18 cellular contexts compared by ENCODE assay signal in genomic region chr20:35714127-35714526, GRCh38. TPM values are rescaled to one million over a fixed set of nuclear protein-coding genes. Genes with fewer than 3 reads are reported as not detected.
DNase-seq lines count a peak whose midpoint lies in the region; ATAC-seq, FAIRE-seq and TF ChIP-seq lines count a peak whose summit lies in the region.
"Had no signal": no experiment of that assay in that cellular context is flagged by ENCODE, and none has a peak within 500 bp of the region (broad histone marks: within the 10 kb centered on the region; RNA-seq: fewer than 3 reads in every experiment).

No MANE protein-coding gene starts in this region.

- no TSS peak for BruUV-seq in GM12878 (replicated peaks; lab: Mats Ljungman, UMichigan)

- H3K9me3 Mint-ChIP-seq in activated T-cell treated with anti-CD3 and anti-CD28 coated beads, Interleukin-2, amount 50 U/mL, for 24 hours = no peaks in the 10 kb centered on the region
- H3K9me3 Mint-ChIP-seq in activated naive CD4-positive, alpha-beta T cell treated with anti-CD3 and anti-CD28 coated beads, Interleukin-2, amount 50 U/mL, for 72 hours = no peaks in the 10 kb centered on the region

- H3K36me3 ChIP-seq in GM12878 (ENCODE audit: control insufficient read depth in 2 of 2, insufficient read depth in 2 of 2, low read length in 1 of 2) (peaks cover 23 to 59% of the 10 kb centered on the region in 2 experiments), smooth muscle cell (ENCODE audit: low read depth) (peaks cover 62% of the 10 kb centered on the region)

- no peaks in the 10 kb centered on the region for H3K9me3 ChIP-seq in GM12878 (replicated peaks; ENCODE audit: control insufficient read depth, insufficient read depth, low read length)
- no peaks in the 10 kb centered on the region for H3K9me3 ChIP-seq in smooth muscle cell (replicated peaks; ENCODE audit: low read depth)
- H3K9me3 ChIP-seq: BLaER1 treated with 17β-estradiol and CSF1 and Interleukin-3, amounts not matched to agents 10 nM and 100 nM had no signal

- H3K27ac Mint-ChIP-seq in activated T-cell treated with anti-CD3 and anti-CD28 coated beads, Interleukin-2, amount 50 U/mL, for 24 hours = peak overlapping the region; percentile 75
- H3K27ac Mint-ChIP-seq in activated naive CD4-positive, alpha-beta T cell treated with anti-CD3 and anti-CD28 coated beads, Interleukin-2, amount 50 U/mL, for 72 hours = no peak overlapping the region

- FAIRE-seq in GM12891 (lab: Jason Lieb, UNC) (no peak), GM12878 (lab: Jason Lieb, UNC) (no peak)
- FAIRE-seq: H1 had no signal

- CTCF ChIA-PET in GM12878 (lab: Yijun Ruan, JAX) = interaction anchor here (0.6 to 1.2 kb wide), 3 partner anchors 11 to 225 kb away, joined by 3 to 4 read pairs (median 3); no protein-coding TSS in a partner anchor

- TF ChIP-seq EP300 in GM12878 (IDR thresholded peaks at IDR 0.05; ENCODE audit: borderline replicate concordance in 1 of 2, control insufficient read depth in 1 of 2, low read depth in 2 of 2, low read length in 2 of 2) = no peak

- H3K4me3 Mint-ChIP-seq in activated T-cell treated with anti-CD3 and anti-CD28 coated beads, Interleukin-2, amount 50 U/mL, for 24 hours = no peak overlapping the region

- peaks cover 69% of the 10 kb centered on the region for H3F3A ChIP-seq in smooth muscle cell (ENCODE audit: low read depth)

- RAD21 ChIA-PET in GM12878 (lab: Charles Lee; ENCODE audit: unreplicated experiment) = interaction anchor here (1.8 kb wide), 1 partner anchor 113 kb away, joined by 6 read pairs; no protein-coding TSS in a partner anchor

- peaks cover 16% of the 10 kb centered on the region for H3K4me1 ChIP-seq in GM12878 (ENCODE audit: control insufficient read depth, insufficient read depth, low read length)
- H3K4me1 ChIP-seq in smooth muscle cell (ENCODE audit: low read depth) = no peaks in the 10 kb centered on the region

- DNase-seq in activated T-cell treated with anti-CD3 and anti-CD28 coated beads, Interleukin-2, amount 50 U/mL, for 24 hours = no peak
- DNase-seq in activated T-cell treated with anti-CD3 and anti-CD28 coated beads for 4 hours (no peak), GM12891 (ENCODE audit: insufficient read length, low spot score) (no peak), GM12878 (ENCODE audit: low read depth, low spot score) (no peak), smooth muscle cell (lab: John Stamatoyannopoulos, UW; ENCODE audit: unreplicated experiment) (no peak), cerebellum (ENCODE audit: low spot score) (no peak)
- no peak for DNase-seq in activated naive CD4-positive, alpha-beta T cell treated with anti-CD3 and anti-CD28 coated beads, Interleukin-2, amount 50 U/mL, for 72 hours (ENCODE audit: low spot score in 2 of 2)
- DNase-seq: COR-L47; GF-D8; NCI-H1048; NCI-H1436 treated with DMSO at 0.1 percent for 48 hours; NCI-H2029 treated with DMSO at 0.1 percent for 48 hours; NCI-H2171 treated with DMSO at 0.1 percent for 48 hours; NCI-H446 treated with DMSO at 0.1 percent for 48 hours; NK-92 treated with Interleukin-12 subunit alpha and Interleukin-12 subunit beta, amount 100 ng/mL, for 24 hours had no signal

- H3K4me3 ChIP-seq in GM12878 (no peak overlapping the region), smooth muscle cell (no peak overlapping the region)
- H3K4me3 ChIP-seq: BLaER1 treated with 17β-estradiol and CSF1 and Interleukin-3, amounts not matched to agents 10 nM and 100 nM had no signal

- H2AFZ ChIP-seq in GM12878 (ENCODE audit: control insufficient read depth, low read depth, low read length) (no peak overlapping the region), smooth muscle cell (ENCODE audit: low read depth) (no peak overlapping the region)

- H4K20me1 ChIP-seq in GM12878 (ENCODE audit: control insufficient read depth, insufficient read depth) = peaks cover 20% of the 10 kb centered on the region
- peaks cover 100% of the 10 kb centered on the region for H4K20me1 ChIP-seq in smooth muscle cell (ENCODE audit: low read depth)

- TF ChIP-seq POLR2A in GM12891 (IDR thresholded peaks at IDR 0.05; ENCODE audit: low read depth, low read length) (no peak), GM12878 (IDR thresholded peaks at IDR 0.05; ENCODE audit: low read depth, low read length) (no peak)

- H3K27me3 Mint-ChIP-seq in activated T-cell treated with anti-CD3 and anti-CD28 coated beads, Interleukin-2, amount 50 U/mL, for 24 hours = no peaks in the 10 kb centered on the region

- no peak for ATAC-seq in GM12878
- ATAC-seq in activated naive CD4-positive, alpha-beta T cell treated with anti-CD3 and anti-CD28 coated beads, Interleukin-2, amount 50 U/mL, for 72 hours = no peak

- POLR2A ChIA-PET in GM12878 (lab: Charles Lee) = interaction anchor here (0.6 kb wide), 2 partner anchors 13 to 26 kb away, joined by 5 to 8 read pairs; no protein-coding TSS in a partner anchor

- peaks cover 96% of the 10 kb centered on the region for H3K36me3 Mint-ChIP-seq in activated T-cell treated with anti-CD3 and anti-CD28 coated beads, Interleukin-2, amount 50 U/mL, for 24 hours (ENCODE audit: low read depth)
- H3K36me3 Mint-ChIP-seq in activated naive CD4-positive, alpha-beta T cell treated with anti-CD3 and anti-CD28 coated beads, Interleukin-2, amount 50 U/mL, for 72 hours = peaks cover 0 to 27% of the 10 kb centered on the region in 2 donors

- intact Hi-C loops in GM12878 (cut with micrococcal nuclease; ENCODE audit: unreplicated experiment) = no loop called here

- H3K9ac ChIP-seq in GM12878 (ENCODE audit: control insufficient read depth, insufficient read depth, low read length) (no peak overlapping the region), smooth muscle cell (ENCODE audit: low read depth) (no peak overlapping the region)
- H3K9ac ChIP-seq: BLaER1 treated with 17β-estradiol and CSF1 and Interleukin-3, amounts not matched to agents 10 nM and 100 nM had no signal

- WGBS in GM12878 (ENCODE audit: insufficient coverage, insufficient replicate concordance, low lambda C conversion rate, missing lambda C conversion rate) = 36% methylated on average over 4 of the region's 4 CpGs
- WGBS in smooth muscle cell (ENCODE audit: low lambda C conversion rate) = 91% methylated on average over 4 of the region's 4 CpGs

- H3K79me2 ChIP-seq in GM12878 (ENCODE audit: control insufficient read depth, insufficient read depth, low read length) = peaks cover 43% of the 10 kb centered on the region
- peaks cover 99% of the 10 kb centered on the region for H3K79me2 ChIP-seq in smooth muscle cell (ENCODE audit: low read depth)

- TF ChIP-seq CTCF in GM12878 (IDR thresholded peaks at IDR 0.05 in 2 of 3, conservative IDR thresholded peaks at IDR 0.05 in 1 of 3; ENCODE audit: control insufficient read depth in 2 of 3, extremely low read depth in 1 of 3, insufficient read depth in 1 of 3, low read depth in 3 of 3, low read length in 3 of 3) (no peak), smooth muscle cell (IDR thresholded peaks at IDR 0.05; ENCODE audit: borderline replicate concordance, insufficient read depth, poor library complexity, severe bottlenecking) (no peak)

- no peak for TF ChIP-seq RAD21 in GM12878 (IDR thresholded peaks at IDR 0.05; ENCODE audit: insufficient read depth, low read depth, low read length)

- H3K27me3 ChIP-seq in GM12878 (replicated peaks in 1 of 2; ENCODE audit: control insufficient read depth in 2 of 2, insufficient read depth in 2 of 2, low read length in 1 of 2) (no peaks in the 10 kb centered on the region), smooth muscle cell (ENCODE audit: low read depth) (no peaks in the 10 kb centered on the region)
- H3K27me3 ChIP-seq: BLaER1 treated with 17β-estradiol and CSF1 and Interleukin-3, amounts not matched to agents 10 nM and 100 nM had no signal

- peaks cover 71% of the 10 kb centered on the region for H3K4me1 Mint-ChIP-seq in activated T-cell treated with anti-CD3 and anti-CD28 coated beads, Interleukin-2, amount 50 U/mL, for 24 hours (ENCODE audit: low read depth)

- SMC1A ChIA-PET in GM12878 (lab: Charles Lee; ENCODE audit: uncharacterized antibody, unreplicated experiment) = interaction anchor here (1.1 kb wide), 1 partner anchor 11 kb away, joined by 3 read pairs; no protein-coding TSS in a partner anchor

- H3K27ac ChIP-seq in GM12878 (ENCODE audit: control insufficient read depth, insufficient read depth) (no peak overlapping the region), smooth muscle cell (ENCODE audit: low read depth) (peak overlapping the region; percentile 1)
- H3K27ac ChIP-seq: RWPE1 had no signal

- in situ Hi-C loops in GM12878 (cut with MboI) = no loop called here

- no peak overlapping the region for H3K4me2 ChIP-seq in GM12878 (ENCODE audit: control insufficient read depth, insufficient read depth)
- no peak overlapping the region for H3K4me2 ChIP-seq in smooth muscle cell

RNA-seq across cellular contexts. Expression of gene ROMO1, which starts 14.9 kb away (rescaled TPM):
- polyA plus RNA-seq in GM12891 (2012; ENCODE audit: low read depth, missing spikeins) = 268 TPM
- total RNA-seq in GM12878 (2013; cell fraction: nucleolus; rRNA removed) = 3.6 and 6.1 TPM in 2 replicates
- total RNA-seq in GM12878 (2014; rRNA removed) = 319 and 354 TPM in 2 replicates
- 50.9 and 66.5 TPM in 2 replicates for total RNA-seq in GM12878 (2014; rRNA removed; fragmentation: Illumina TruSeq; extraction: Trizol)
- 154 and 161 TPM in 2 replicates for total RNA-seq in GM12878 (2021)
- polyA plus RNA-seq in GM12878 (2011; ENCODE audit: low read depth) = 238 TPM
- 50.2 and 103 TPM in 2 replicates for polyA plus RNA-seq in GM12878 (2011; rRNA removed)
- 335 and 406 TPM in 2 replicates for polyA plus RNA-seq in GM12878 (2011; cell fraction: cytosol; rRNA removed)
- 128 and 138 TPM in 2 replicates for polyA plus RNA-seq in GM12878 (2011; cell fraction: nucleus; rRNA removed)
- 209 and 246 TPM in 2 replicates for polyA plus RNA-seq in GM12878 (2012)
- polyA plus RNA-seq in GM12878 (2014; fragmentation: Illumina TruSeq; extraction: Trizol) = 3.7 and 23.2 TPM in 2 replicates
- 100 to 1,000 TPM; 565 to 631 TPM for polyA plus RNA-seq in GM12878 (2014; fragmentation: Nextera tagmentation; extraction: Ambion mirVana)
- 349 and 538 TPM in 2 replicates for polyA plus RNA-seq in GM12878 (2014; rRNA removed)
- 100 to 1,000 TPM; 502 to 547 TPM for polyA plus RNA-seq in GM12878 (2016; fragmentation: Nextera tagmentation; extraction: Ambion mirVana)
- 14.2 and 36.2 TPM in 2 replicates for polyA minus RNA-seq in GM12878 (2011; rRNA and poly(A)+ RNA removed)
- polyA minus RNA-seq in GM12878 (2011; cell fraction: cytosol; rRNA and poly(A)+ RNA removed) = 25.7 and 29.7 TPM in 2 replicates
- polyA minus RNA-seq in GM12878 (2011; cell fraction: nucleus; rRNA and poly(A)+ RNA removed) = 11.8 and 20.9 TPM in 2 replicates
- 252 and 523 TPM in 2 replicates for total RNA-seq in smooth muscle cell
- 694 and 771 TPM in 2 replicates for polyA plus RNA-seq in smooth muscle cell
- 49.3 TPM for total RNA-seq in cerebellum
- 100 to 1,000 TPM; 111 to 120 TPM for total RNA-seq in activated naive CD4-positive, alpha-beta T cell treated with anti-CD3 and anti-CD28 coated beads, Interleukin-2, amount 50 U/mL, for 72 hours

RNA-seq across cellular contexts. Expression of gene NFS1, which starts 15.0 kb away (rescaled TPM):
- polyA plus RNA-seq in GM12891 (2012; ENCODE audit: low read depth, missing spikeins) = 23.4 TPM
- 33.5 and 39.1 TPM in 2 replicates for total RNA-seq in GM12878 (2013; cell fraction: nucleolus; rRNA removed)
- total RNA-seq in GM12878 (2014; rRNA removed) (36.9 and 46.6 TPM in 2 replicates), GM12878 (2014; rRNA removed; fragmentation: Illumina TruSeq; extraction: Trizol) (26.9 and 28.2 TPM in 2 replicates), GM12878 (2021) (40.2 and 41.0 TPM in 2 replicates), smooth muscle cell (25.3 and 40.1 TPM in 2 replicates), cerebellum (27.2 TPM)
- polyA plus RNA-seq in GM12878 (2011; ENCODE audit: low read depth) = 28.4 TPM
- polyA plus RNA-seq in GM12878 (2011; rRNA removed) (55.3 and 62.9 TPM in 2 replicates), GM12878 (2014; fragmentation: Illumina TruSeq; extraction: Trizol) (32.3 and 34.4 TPM in 2 replicates), GM12878 (2014; fragmentation: Nextera tagmentation; extraction: Ambion mirVana) (10 to 100 TPM in 1 of 2 experiments, 1 to 10 TPM in 1; 9.2 to 17.8 TPM), GM12878 (2014; rRNA removed) (69.2 and 74.1 TPM in 2 replicates), GM12878 (2016; fragmentation: Nextera tagmentation; extraction: Ambion mirVana) (10 to 100 TPM; 41.1 to 45.0 TPM), smooth muscle cell (35.1 and 40.3 TPM in 2 replicates)
- polyA plus RNA-seq in GM12878 (2011; cell fraction: cytosol; rRNA removed) = 66.6 and 112 TPM in 2 replicates
- 77.6 and 111 TPM in 2 replicates for polyA plus RNA-seq in GM12878 (2011; cell fraction: nucleus; rRNA removed)
- polyA plus RNA-seq in GM12878 (2012) = 19.9 and 31.2 TPM in 2 replicates
- polyA minus RNA-seq in GM12878 (2011; rRNA and poly(A)+ RNA removed) = 43.2 and 49.5 TPM in 2 replicates
- 9.8 and 15.6 TPM in 2 replicates for polyA minus RNA-seq in GM12878 (2011; cell fraction: cytosol; rRNA and poly(A)+ RNA removed)
- polyA minus RNA-seq in GM12878 (2011; cell fraction: nucleus; rRNA and poly(A)+ RNA removed) = 8.1 and 15.0 TPM in 2 replicates
- 10 to 100 TPM; 48.5 to 50.1 TPM for total RNA-seq in activated naive CD4-positive, alpha-beta T cell treated with anti-CD3 and anti-CD28 coated beads, Interleukin-2, amount 50 U/mL, for 72 hours

RNA-seq across cellular contexts. Expression of gene RBM39, which starts 27.9 kb away (rescaled TPM):
- polyA plus RNA-seq in GM12891 (2012; ENCODE audit: low read depth, missing spikeins) = 170 TPM
- 1,290 and 1,415 TPM in 2 replicates for total RNA-seq in GM12878 (2013; cell fraction: nucleolus; rRNA removed)
- 261 and 305 TPM in 2 replicates for total RNA-seq in GM12878 (2014; rRNA removed)
- total RNA-seq in GM12878 (2014; rRNA removed; fragmentation: Illumina TruSeq; extraction: Trizol) = 280 and 283 TPM in 2 replicates
- 188 and 216 TPM in 2 replicates for total RNA-seq in GM12878 (2021)
- polyA plus RNA-seq in GM12878 (2011; ENCODE audit: low read depth) = 205 TPM
- polyA plus RNA-seq in GM12878 (2011; rRNA removed) = 248 and 261 TPM in 2 replicates
- polyA plus RNA-seq in GM12878 (2011; cell fraction: cytosol; rRNA removed) = 74.5 and 95.9 TPM in 2 replicates
- 645 and 683 TPM in 2 replicates for polyA plus RNA-seq in GM12878 (2011; cell fraction: nucleus; rRNA removed)
- polyA plus RNA-seq in GM12878 (2012) = 233 and 286 TPM in 2 replicates
- polyA plus RNA-seq in GM12878 (2014; fragmentation: Illumina TruSeq; extraction: Trizol) = 205 and 235 TPM in 2 replicates
- 100 to 1,000 TPM; 135 to 150 TPM for polyA plus RNA-seq in GM12878 (2014; fragmentation: Nextera tagmentation; extraction: Ambion mirVana)
- 163 and 180 TPM in 2 replicates for polyA plus RNA-seq in GM12878 (2014; rRNA removed)
- polyA plus RNA-seq in GM12878 (2016; fragmentation: Nextera tagmentation; extraction: Ambion mirVana) = 100 to 1,000 TPM; 219 to 232 TPM
- 139 and 204 TPM in 2 replicates for polyA minus RNA-seq in GM12878 (2011; rRNA and poly(A)+ RNA removed)
- 50.1 and 57.2 TPM in 2 replicates for polyA minus RNA-seq in GM12878 (2011; cell fraction: cytosol; rRNA and poly(A)+ RNA removed)
- polyA minus RNA-seq in GM12878 (2011; cell fraction: nucleus; rRNA and poly(A)+ RNA removed) = 246 and 301 TPM in 2 replicates
- total RNA-seq in smooth muscle cell = 408 and 449 TPM in 2 replicates
- 139 and 196 TPM in 2 replicates for polyA plus RNA-seq in smooth muscle cell
- total RNA-seq in cerebellum = 405 TPM
- 100 to 1,000 TPM; 343 to 380 TPM for total RNA-seq in activated naive CD4-positive, alpha-beta T cell treated with anti-CD3 and anti-CD28 coated beads, Interleukin-2, amount 50 U/mL, for 72 hours

RNA-seq across cellular contexts. Expression of gene CPNE1, which starts 49.4 kb away (rescaled TPM):
- polyA plus RNA-seq in GM12891 (2012; ENCODE audit: low read depth, missing spikeins) = 160 TPM
- 116 and 119 TPM in 2 replicates for total RNA-seq in GM12878 (2013; cell fraction: nucleolus; rRNA removed)
- total RNA-seq in GM12878 (2014; rRNA removed) (185 and 191 TPM in 2 replicates), GM12878 (2014; rRNA removed; fragmentation: Illumina TruSeq; extraction: Trizol) (75.7 and 84.9 TPM in 2 replicates), GM12878 (2021) (209 and 214 TPM in 2 replicates), smooth muscle cell (111 and 140 TPM in 2 replicates), cerebellum (56.9 TPM)
- 241 TPM for polyA plus RNA-seq in GM12878 (2011; ENCODE audit: low read depth)
- polyA plus RNA-seq in GM12878 (2011; rRNA removed) (90.0 and 125 TPM in 2 replicates), GM12878 (2014; fragmentation: Illumina TruSeq; extraction: Trizol) (96.9 and 136 TPM in 2 replicates), GM12878 (2014; fragmentation: Nextera tagmentation; extraction: Ambion mirVana) (100 to 1,000 TPM in 1 of 2 experiments, 10 to 100 TPM in 1; 85.7 to 127 TPM), GM12878 (2014; rRNA removed) (155 and 157 TPM in 2 replicates), GM12878 (2016; fragmentation: Nextera tagmentation; extraction: Ambion mirVana) (100 to 1,000 TPM; 165 to 184 TPM), smooth muscle cell (156 TPM in 2 replicates)
- polyA plus RNA-seq in GM12878 (2011; cell fraction: cytosol; rRNA removed) = 216 and 299 TPM in 2 replicates
- 406 and 469 TPM in 2 replicates for polyA plus RNA-seq in GM12878 (2011; cell fraction: nucleus; rRNA removed)
- 202 and 220 TPM in 2 replicates for polyA plus RNA-seq in GM12878 (2012)
- polyA minus RNA-seq in GM12878 (2011; rRNA and poly(A)+ RNA removed) = 126 TPM in 2 replicates
- 71.8 and 78.3 TPM in 2 replicates for polyA minus RNA-seq in GM12878 (2011; cell fraction: cytosol; rRNA and poly(A)+ RNA removed)
- 91.3 and 138 TPM in 2 replicates for polyA minus RNA-seq in GM12878 (2011; cell fraction: nucleus; rRNA and poly(A)+ RNA removed)
- total RNA-seq in activated naive CD4-positive, alpha-beta T cell treated with anti-CD3 and anti-CD28 coated beads, Interleukin-2, amount 50 U/mL, for 72 hours = 100 to 1,000 TPM; 332 to 352 TPM

RNA-seq across cellular contexts. Expression of gene RBM12, which starts 49.4 kb away (rescaled TPM):
- polyA plus RNA-seq in GM12891 (2012; ENCODE audit: low read depth, missing spikeins) = 34.0 TPM
- 119 and 124 TPM in 2 replicates for total RNA-seq in GM12878 (2013; cell fraction: nucleolus; rRNA removed)
- total RNA-seq in GM12878 (2014; rRNA removed) (42.4 and 51.4 TPM in 2 replicates), GM12878 (2014; rRNA removed; fragmentation: Illumina TruSeq; extraction: Trizol) (61.5 and 68.4 TPM in 2 replicates), GM12878 (2021) (119 and 126 TPM in 2 replicates), smooth muscle cell (34.0 and 44.2 TPM in 2 replicates), cerebellum (79.5 TPM)
- 24.1 TPM for polyA plus RNA-seq in GM12878 (2011; ENCODE audit: low read depth)
- polyA plus RNA-seq in GM12878 (2011; rRNA removed) (142 and 153 TPM in 2 replicates), GM12878 (2014; fragmentation: Illumina TruSeq; extraction: Trizol) (136 and 144 TPM in 2 replicates), GM12878 (2014; fragmentation: Nextera tagmentation; extraction: Ambion mirVana) (10 to 100 TPM in 1 of 2 experiments, 1 to 10 TPM in 1; 4.7 to 11.4 TPM), GM12878 (2014; rRNA removed) (61.5 and 70.9 TPM in 2 replicates), GM12878 (2016; fragmentation: Nextera tagmentation; extraction: Ambion mirVana) (10 to 100 TPM; 46.6 to 48.6 TPM), smooth muscle cell (11.5 and 14.5 TPM in 2 replicates)
- 123 and 124 TPM in 2 replicates for polyA plus RNA-seq in GM12878 (2011; cell fraction: cytosol; rRNA removed)
- polyA plus RNA-seq in GM12878 (2011; cell fraction: nucleus; rRNA removed) = 91.3 and 119 TPM in 2 replicates
- polyA plus RNA-seq in GM12878 (2012) = 34.4 and 39.2 TPM in 2 replicates
- polyA minus RNA-seq in GM12878 (2011; rRNA and poly(A)+ RNA removed) = 217 and 230 TPM in 2 replicates
- 22.3 and 47.3 TPM in 2 replicates for polyA minus RNA-seq in GM12878 (2011; cell fraction: cytosol; rRNA and poly(A)+ RNA removed)
- polyA minus RNA-seq in GM12878 (2011; cell fraction: nucleus; rRNA and poly(A)+ RNA removed) = 25.1 and 56.5 TPM in 2 replicates
- 100 to 1,000 TPM; 110 to 116 TPM for total RNA-seq in activated naive CD4-positive, alpha-beta T cell treated with anti-CD3 and anti-CD28 coated beads, Interleukin-2, amount 50 U/mL, for 72 hours
